Comparison of ENCODE assay signal across 2 cellular contexts in genomic region chr4:40186665-40187014, GRCh38.
TF ChIP-seq lines count a peak whose summit lies in the region.

No MANE protein-coding gene starts in this region.

TF ChIP-seq in SK-N-SH, 30 proteins besides CTCF, POLR2A, EP300 and RAD21:
- TF ChIP-seq ZBTB33 (IDR thresholded peaks at IDR 0.05; ENCODE audit: borderline replicate concordance, low read depth) (no peak), ELF1 (IDR thresholded peaks at IDR 0.05) (no peak), REST (IDR thresholded peaks at IDR 0.05; ENCODE audit: low read depth, low read length) (no peak), RFX5 (IDR thresholded peaks at IDR 0.05; ENCODE audit: low read length) (no peak), RCOR1 (IDR thresholded peaks at IDR 0.05; ENCODE audit: low read length) (no peak), MAX (IDR thresholded peaks at IDR 0.05; ENCODE audit: low read depth) (no peak), SIN3A (IDR thresholded peaks at IDR 0.05; ENCODE audit: borderline replicate concordance, low read depth, low read length) (no peak), TAF1 (IDR thresholded peaks at IDR 0.05; ENCODE audit: borderline replicate concordance, low read depth, low read length) (no peak), FOXM1 (IDR thresholded peaks at IDR 0.05; ENCODE audit: low read depth) (no peak), SMC3 (IDR thresholded peaks at IDR 0.05; ENCODE audit: low read depth, low read length) (no peak), RXRA (IDR thresholded peaks at IDR 0.05; ENCODE audit: borderline replicate concordance, low read depth) (no peak), FOSL2 (IDR thresholded peaks at IDR 0.05; ENCODE audit: borderline replicate concordance, low read depth) (no peak), USF2 (IDR thresholded peaks at IDR 0.05; ENCODE audit: borderline replicate concordance, low read depth, low read length) (no peak), FOXJ3 (CRISPR knock-in tag; IDR thresholded peaks at IDR 0.05) (no peak), NRF1 (IDR thresholded peaks at IDR 0.05; ENCODE audit: low read depth, low read length) (no peak), TEAD4 (IDR thresholded peaks at IDR 0.05; ENCODE audit: borderline replicate concordance, insufficient read depth) (no peak)
TF ChIP-seq in SK-N-SH: peak in this region for 0.

TF ChIP-seq in SK-N-SH treated with all-trans-retinoic acid at 6 μM for 48 hours, 23 proteins besides CTCF, POLR2A, EP300 and RAD21 (continued from another document):
- TF ChIP-seq CREB5 (CRISPR knock-in tag; IDR thresholded peaks at IDR 0.05; ENCODE audit: low read depth) (no peak), SNAI2 (CRISPR knock-in tag; IDR thresholded peaks at IDR 0.05) (no peak), ZFP30 (CRISPR knock-in tag; IDR thresholded peaks at IDR 0.05) (no peak), POU6F1 (CRISPR knock-in tag; IDR thresholded peaks at IDR 0.05; ENCODE audit: borderline replicate concordance, low read depth) (no peak), TSHZ2 (CRISPR knock-in tag; IDR thresholded peaks at IDR 0.05) (no peak), ESRRG (CRISPR knock-in tag; IDR thresholded peaks at IDR 0.05) (no peak), CSRNP3 (CRISPR knock-in tag; IDR thresholded peaks at IDR 0.05) (no peak), BACH2 (CRISPR knock-in tag; IDR thresholded peaks at IDR 0.05; ENCODE audit: borderline replicate concordance) (no peak), ISL1 (CRISPR knock-in tag; IDR thresholded peaks at IDR 0.05) (no peak), ZNF70 (CRISPR knock-in tag; IDR thresholded peaks at IDR 0.05) (no peak), ARNTL (CRISPR knock-in tag; IDR thresholded peaks at IDR 0.05; ENCODE audit: borderline replicate concordance, low read depth) (no peak), ZC3H10 (CRISPR knock-in tag; IDR thresholded peaks at IDR 0.05) (no peak)
TF ChIP-seq in SK-N-SH treated with all-trans-retinoic acid at 6 μM for 48 hours: peak in this region for 0.
